Comparison of ENCODE assay signal across 8 cellular contexts in the genomic region with DNA sequence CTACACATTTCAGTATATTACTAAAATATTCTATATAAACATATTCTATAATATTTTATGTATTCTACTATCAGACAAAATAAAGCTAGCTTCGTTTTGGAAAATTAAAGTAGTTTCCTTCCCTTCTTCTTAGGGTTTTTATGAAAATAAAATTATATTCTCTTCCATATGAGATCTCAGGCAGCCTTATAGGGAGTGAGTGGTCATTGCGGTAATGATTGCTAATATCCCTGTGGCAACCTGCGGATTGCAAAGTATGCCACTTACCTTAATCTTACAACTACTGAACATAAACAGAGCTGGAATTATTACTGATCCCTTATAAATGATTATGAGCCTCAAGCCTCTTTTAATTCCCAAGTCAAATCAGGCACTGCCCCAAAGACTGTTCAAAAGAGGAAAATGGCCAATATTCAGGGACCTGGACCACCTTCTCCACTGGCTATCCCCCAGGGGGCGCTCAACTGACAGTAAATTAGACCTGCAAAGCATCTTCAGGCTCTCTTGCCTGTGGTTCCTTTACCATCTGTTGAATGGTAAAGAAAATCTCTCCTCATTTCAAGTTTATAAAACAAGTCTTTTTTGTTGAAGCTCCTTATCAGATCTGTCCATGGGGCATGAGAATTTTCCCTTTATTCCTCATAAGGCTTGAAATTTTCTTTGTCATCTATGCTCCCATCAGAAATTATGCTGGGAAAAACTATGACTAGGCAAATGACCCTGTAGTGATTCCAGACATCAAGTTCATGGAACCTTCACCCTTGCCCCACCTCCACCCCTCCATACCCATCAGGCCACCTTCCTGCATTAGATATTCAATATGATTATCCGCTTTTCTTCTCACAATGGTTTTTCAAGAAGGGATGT.
DNase-seq lines count a peak whose midpoint lies in the region; ATAC-seq and TF ChIP-seq lines count a peak whose summit lies in the region.

No MANE protein-coding gene starts in this region.

- ATAC-seq in CD4-positive, CD25-positive, alpha-beta regulatory T cell (ENCODE audit: low read depth in 2 of 2), result peak; percentile 71 to 88
- ATAC-seq in GM19395 (IDR thresholded peaks at IDR 0.05; ENCODE audit: unreplicated experiment) (peak; percentile 95), HG03565 (IDR thresholded peaks at IDR 0.05; ENCODE audit: unreplicated experiment) (peak; percentile 89)
- ATAC-seq in activated T-cell treated with anti-CD3 and anti-CD28 coated beads, Interleukin-2, amount 50 U/mL, for 4 hours, result peak; percentile 57 to 77

- H3K9me3 Mint-ChIP-seq in CD4-positive, CD25-positive, alpha-beta regulatory T cell, result no peaks in the 10 kb centered on the region
- H3K9me3 Mint-ChIP-seq in activated T-cell treated with anti-CD3 and anti-CD28 coated beads, Interleukin-2, amount 50 U/mL, for 4 hours, result no peaks in the 10 kb centered on the region

- no peak for TF ChIP-seq POLR2A in testis (IDR thresholded peaks at IDR 0.05)

- H3K27me3 Mint-ChIP-seq in CD4-positive, CD25-positive, alpha-beta regulatory T cell, result peaks cover 21% of the 10 kb centered on the region
- H3K27me3 Mint-ChIP-seq in activated T-cell treated with anti-CD3 and anti-CD28 coated beads, Interleukin-2, amount 50 U/mL, for 4 hours (ENCODE audit: low read depth), result no peaks in the 10 kb centered on the region

- TF ChIP-seq CTCF in fibroblast of pulmonary artery (IDR thresholded peaks at IDR 0.05; ENCODE audit: low read length, missing control alignments) (peak; percentile 84), testis (IDR thresholded peaks at IDR 0.05) (peak; percentile 47 to 60 (median 53))

- H3K4me3 ChIP-seq in CD4-positive, CD25-positive, alpha-beta regulatory T cell (ENCODE audit: low read depth, low read length), result no peak overlapping the region
- H3K4me3 ChIP-seq in fibroblast of pulmonary artery (replicated peaks; ENCODE audit: low read depth, low read length), result no peak overlapping the region
- H3K4me3 ChIP-seq in testis, result no peak overlapping the region

- no peak overlapping the region for H3K4me3 Mint-ChIP-seq in CD4-positive, CD25-positive, alpha-beta regulatory T cell
- no peak overlapping the region for H3K4me3 Mint-ChIP-seq in activated T-cell treated with anti-CD3 and anti-CD28 coated beads, Interleukin-2, amount 50 U/mL, for 4 hours

- no peaks in the 10 kb centered on the region for H3K36me3 Mint-ChIP-seq in CD4-positive, CD25-positive, alpha-beta regulatory T cell
- H3K36me3 Mint-ChIP-seq in activated T-cell treated with anti-CD3 and anti-CD28 coated beads, Interleukin-2, amount 50 U/mL, for 4 hours (ENCODE audit: insufficient read depth), result no peaks in the 10 kb centered on the region

- H3K27me3 ChIP-seq in CD4-positive, CD25-positive, alpha-beta regulatory T cell (ENCODE audit: control insufficient read depth, insufficient read depth, low read length), result no peaks in the 10 kb centered on the region
- H3K27me3 ChIP-seq in testis, result no peaks in the 10 kb centered on the region

- H3K9me3 ChIP-seq in CD4-positive, CD25-positive, alpha-beta regulatory T cell (ENCODE audit: control insufficient read depth in 2 of 2, low read length in 2 of 2), result no peaks in the 10 kb centered on the region
- H3K9me3 ChIP-seq in testis, result no peaks in the 10 kb centered on the region

- H3K27ac Mint-ChIP-seq in CD4-positive, CD25-positive, alpha-beta regulatory T cell, result no peak overlapping the region

- 74 to 78% methylated on average over 5 of the region's 5 CpGs for WGBS in testis, 2 donors

- H3K27ac ChIP-seq in CD4-positive, CD25-positive, alpha-beta regulatory T cell (ENCODE audit: insufficient read depth, low read length, poor library complexity, severe bottlenecking), result no peak overlapping the region
- no peak overlapping the region for H3K27ac ChIP-seq in testis

- intact Hi-C loops in testis (cut with DNase I; ENCODE audit: low total_unique reads), result no loop called here

- DNase-seq in CD4-positive, CD25-positive, alpha-beta regulatory T cell, result peak; percentile 64 to 75 (median 75)
- DNase-seq in OCI-M1 (lab: John Stamatoyannopoulos, UW) (peak; percentile 82), fibroblast of pulmonary artery (ENCODE audit: low read depth) (peak; percentile 83), nucleus accumbens (lab: John Stamatoyannopoulos, UW) (peak in 44 of 56 donors; percentile 2 to 77 (median 23)), testis (peak; percentile 84)
- peak; percentile 78 for DNase-seq in activated T-cell treated with anti-CD3 and anti-CD28 coated beads, Interleukin-2, amount 50 U/mL, for 4 hours

- no peaks in the 10 kb centered on the region for H3K4me1 ChIP-seq in CD4-positive, CD25-positive, alpha-beta regulatory T cell (ENCODE audit: control insufficient read depth, insufficient read depth, low read length, poor library complexity, severe bottlenecking)
- H3K4me1 ChIP-seq in testis, result no peaks in the 10 kb centered on the region

- no peaks in the 10 kb centered on the region for H3K36me3 ChIP-seq in CD4-positive, CD25-positive, alpha-beta regulatory T cell (ENCODE audit: control insufficient read depth, insufficient read depth, low read length)
- H3K36me3 ChIP-seq in testis (ENCODE audit: low read depth, missing control alignments), result no peaks in the 10 kb centered on the region

- H3K4me1 Mint-ChIP-seq in CD4-positive, CD25-positive, alpha-beta regulatory T cell, result peaks cover 0 to 5% (median 1%) of the 10 kb centered on the region in 4 donors
- no peaks in the 10 kb centered on the region for H3K4me1 Mint-ChIP-seq in activated T-cell treated with anti-CD3 and anti-CD28 coated beads, Interleukin-2, amount 50 U/mL, for 4 hours (ENCODE audit: low read depth)

Comparison
In these comparisons a context has a peak if more than half of its experiments do, and no peak if none do; other contexts are left out.
1. DNase-seq: peak in every context shown above with its lines; median percentile 84 in testis; 83 in fibroblast of pulmonary artery; 82 in OCI-M1; 78 in activated T-cell treated with anti-CD3 and anti-CD28 coated beads, Interleukin-2, amount 50 U/mL, for 4 hours; 75 in CD4-positive, CD25-positive, alpha-beta regulatory T cell; 23 in nucleus accumbens.